1 cellular context compared by ENCODE assay signal in genomic region chr16:23712976-23713375, GRCh38.
TF ChIP-seq lines count a peak whose summit lies in the region.

ERN2 (minus strand) TSS chr16:23713222; CDS start chr16:23713187, 35 bp downstream.

TF ChIP-seq in WTC11, 78 proteins besides CTCF, POLR2A, EP300 and RAD21 (continued from another document):
- no peak for TF ChIP-seq AR (CRISPR knock-in tag; IDR thresholded peaks at IDR 0.05)
- TF ChIP-seq ESRRA (CRISPR knock-in tag; IDR thresholded peaks at IDR 0.05; ENCODE audit: borderline replicate concordance), result no peak
- TF ChIP-seq NR3C1 (CRISPR knock-in tag; conservative IDR thresholded peaks at IDR 0.05; ENCODE audit: low read depth), result no peak
- TF ChIP-seq E2F4 (CRISPR knock-in tag; IDR thresholded peaks at IDR 0.05; ENCODE audit: borderline replicate concordance, low read depth), result no peak
- TF ChIP-seq OVOL2 (CRISPR knock-in tag; IDR thresholded peaks at IDR 0.05; ENCODE audit: borderline replicate concordance), result no peak
- TF ChIP-seq NFYB (CRISPR knock-in tag; conservative IDR thresholded peaks at IDR 0.05; ENCODE audit: low read depth), result no peak
- TF ChIP-seq FOXP1 (CRISPR knock-in tag; IDR thresholded peaks at IDR 0.05; ENCODE audit: borderline replicate concordance), result no peak
- TF ChIP-seq ZNF671 (CRISPR knock-in tag; IDR thresholded peaks at IDR 0.05), result no peak
- TF ChIP-seq ZNF263 (CRISPR knock-in tag; IDR thresholded peaks at IDR 0.05; ENCODE audit: low read depth), result no peak
- TF ChIP-seq ARID4B (CRISPR knock-in tag; IDR thresholded peaks at IDR 0.05; ENCODE audit: borderline replicate concordance), result no peak
